ENCODE assay signal across 33 cellular contexts in genomic region chr6:50970908-50971307, GRCh38.
A peak's percentile ranks its signal among the peaks of the same experiment; 100 is the strongest.
DNase-seq lines count a peak whose midpoint lies in the region; FAIRE-seq and TF ChIP-seq lines count a peak whose summit lies in the region.
"Had no signal": no experiment of that assay in that cellular context is flagged by ENCODE, and none has a peak within 500 bp of the region (broad histone marks: within the 10 kb centered on the region; RNA-seq: fewer than 3 reads in every experiment).

No MANE protein-coding gene starts in this region.

- H3K27me3 ChIP-seq in A673 (replicated peaks; ENCODE audit: insufficient read depth, low read depth, low read length, poor library complexity) = no peaks in the 10 kb centered on the region
- no peaks in the 10 kb centered on the region for H3K27me3 ChIP-seq in SJCRH30
- H3K27me3 ChIP-seq: BE2C; BLaER1; BLaER1 treated with 17β-estradiol and CSF1 and Interleukin-3, amounts not matched to agents 10 nM and 100 nM had no signal

- TF ChIP-seq POLR2A in GM12891 (IDR thresholded peaks at IDR 0.05; ENCODE audit: low read depth, low read length) = no peak

- no peaks in the 10 kb centered on the region for H3K9me3 ChIP-seq in A673 (ENCODE audit: low read depth, low read length, poor library complexity, severe bottlenecking)
- no peaks in the 10 kb centered on the region for H3K9me3 ChIP-seq in SJCRH30 (replicated peaks)
- no peaks in the 10 kb centered on the region for H3K9me3 ChIP-seq in SK-N-MC (ENCODE audit: low read depth, low read length)
- H3K9me3 ChIP-seq: A549; BE2C; BLaER1; BLaER1 treated with 17β-estradiol and CSF1 and Interleukin-3, amounts not matched to agents 10 nM and 100 nM; Caco-2 had no signal

- no peak for DNase-seq in A673 (ENCODE audit: low spot score)
- no peak for DNase-seq in SJCRH30
- peak; percentile 97 for DNase-seq in SK-N-MC (ENCODE audit: low read depth, low spot score)
- DNase-seq in NCI-H187 (lab: John Stamatoyannopoulos, UW) = no peak
- no peak for DNase-seq in GM12891 (ENCODE audit: insufficient read length, low spot score)
- DNase-seq in SHP77 treated with DMSO at 0.1 percent for 48 hours (lab: John Stamatoyannopoulos, UW) = no peak
- DNase-seq: 8988T; ACHN; AML-193; BE2C; C1 segment of cervical spinal cord; Caco-2; Calu3; CD4-positive, alpha-beta memory T cell; CD4-positive, alpha-beta T cell; CD4-positive, CD25-positive, alpha-beta regulatory T cell; CD8-positive, alpha-beta memory T cell; CD8-positive, alpha-beta T cell; COR-L47; DMS 273 treated with DMSO at 0.1 percent for 48 hours; DMS153; DMS53; DMS79; DMS79 treated with DMSO at 0.1 percent for 48 hours; DND-41; EL had no signal

- H3K4me1 ChIP-seq in A673 (ENCODE audit: insufficient read depth, low read length, poor library complexity, severe bottlenecking) (peaks cover 28% of the 10 kb centered on the region), SJCRH30 (peaks cover 28% of the 10 kb centered on the region)
- H3K4me1 ChIP-seq: A549; BE2C; BLaER1; BLaER1 treated with 17β-estradiol and CSF1 and Interleukin-3, amounts not matched to agents 10 nM and 100 nM; Caco-2 had no signal

- TF ChIP-seq CTCF in A673 (conservative IDR thresholded peaks at IDR 0.05; ENCODE audit: low read depth, low read length) = no peak

- intact Hi-C loops in A673 (cut with micrococcal nuclease; ENCODE audit: unreplicated experiment) = no loop called here

- H3K36me3 ChIP-seq in A673 (ENCODE audit: insufficient read depth, low read length, poor library complexity, severe bottlenecking) (no peaks in the 10 kb centered on the region), SJCRH30 (no peaks in the 10 kb centered on the region), SK-N-MC (ENCODE audit: insufficient read depth, low read length) (no peaks in the 10 kb centered on the region)
- H3K36me3 ChIP-seq: BE2C; BLaER1; BLaER1 treated with 17β-estradiol and CSF1 and Interleukin-3, amounts not matched to agents 10 nM and 100 nM had no signal

- no peak for FAIRE-seq in GM12891 (lab: Jason Lieb, UNC)
- FAIRE-seq: A204.1, A549, D721Med had no signal

- BruUV-seq in A673 (replicated peaks; lab: Mats Ljungman, UMichigan) = no TSS peak

- H3K4me3 ChIP-seq in A673 (ENCODE audit: low read depth, low read length, poor library complexity, severe bottlenecking) = no peak overlapping the region
- H3K4me3 ChIP-seq in SJCRH30 = no peak overlapping the region
- peak overlapping the region; percentile 31; the same call in 1 of the 2 replicates for H3K4me3 ChIP-seq in SK-N-MC
- H3K4me3 ChIP-seq: A549; BLaER1; BLaER1 treated with 17β-estradiol and CSF1 and Interleukin-3, amounts not matched to agents 10 nM and 100 nM had no signal

- H3K9ac ChIP-seq in SK-N-MC (ENCODE audit: insufficient read length) = peak overlapping the region; percentile 67
- H3K9ac ChIP-seq: BLaER1; BLaER1 treated with 17β-estradiol and CSF1 and Interleukin-3, amounts not matched to agents 10 nM and 100 nM had no signal

- peak overlapping the region; percentile 20 for H3K27ac ChIP-seq in A673 (ENCODE audit: low read depth, low read length, poor library complexity, severe bottlenecking)
- peak overlapping the region; percentile 23 for H3K27ac ChIP-seq in SJCRH30
- H3K27ac ChIP-seq in SK-N-MC = peak overlapping the region; percentile 98
- H3K27ac ChIP-seq: 22Rv1; A549; BLaER1; BLaER1 treated with 17β-estradiol and CSF1 and Interleukin-3, amounts not matched to agents 10 nM and 100 nM; C4-2B had no signal

- CTCF ChIA-PET in A673 (lab: Charles Lee) = no interaction called here

- POLR2A ChIA-PET in A673 (lab: Charles Lee; ENCODE audit: low non-redundant PET) = no interaction called here

TF ChIP-seq in GM12891, 5 proteins besides CTCF, POLR2A, EP300 and RAD21:
- TF ChIP-seq POLR2AphosphoS5 (IDR thresholded peaks at IDR 0.05; ENCODE audit: low read depth, low read length) = no peak
- TF ChIP-seq TAF1 (IDR thresholded peaks at IDR 0.05; ENCODE audit: low read depth, low read length) = no peak
- TF ChIP-seq SPI1 (IDR thresholded peaks at IDR 0.05; ENCODE audit: low read depth, low read length) = no peak
- no peak for TF ChIP-seq PAX5 (IDR thresholded peaks at IDR 0.05; ENCODE audit: insufficient read depth, low read length, severe bottlenecking)
- TF ChIP-seq POU2F2 (IDR thresholded peaks at IDR 0.05; ENCODE audit: low read depth, low read length) = no peak

Comparison
In these comparisons a context has a peak if more than half of its experiments do, and no peak if none do; other contexts are left out.
1. H3K27ac ChIP-seq: peak in every context shown above with its lines; median percentile 98 in SK-N-MC; 23 in SJCRH30; 20 in A673.